ENCODE assay signal across 27 cellular contexts in genomic region chr17:29575511-29576213, GRCh38. TPM values are rescaled to one million over a fixed set of nuclear protein-coding genes. Genes with fewer than 3 reads are reported as not detected.
DNase-seq lines count a peak whose midpoint lies in the region; ATAC-seq, FAIRE-seq and TF ChIP-seq lines count a peak whose summit lies in the region.
"Had no signal": no experiment of that assay in that cellular context is flagged by ENCODE, and none has a peak within 500 bp of the region (broad histone marks: within the 10 kb centered on the region; RNA-seq: fewer than 3 reads in every experiment).

No MANE protein-coding gene starts in this region.

- H3K9me3 Mint-ChIP-seq in activated naive CD4-positive, alpha-beta T cell treated with anti-CD3 and anti-CD28 coated beads, Interleukin-2, amount 10 ng/mL, durations not matched to agents 7 days and 5 days: no peaks in the 10 kb centered on the region
- no peaks in the 10 kb centered on the region for H3K9me3 Mint-ChIP-seq in nephron progenitor cell
- H3K9me3 Mint-ChIP-seq: activated CD8-positive, alpha-beta T cell treated with anti-CD3 and anti-CD28 coated beads for 36 hours; naive B cell; stimulated activated naive CD8-positive, alpha-beta T cell treated with anti-CD3 and anti-CD28 coated beads, Interleukin-15, amount 100 ng/mL, for 72 hours had no signal

- 84% methylated on average over 24 of the region's 28 CpGs for WGBS in K562 (ENCODE audit: insufficient coverage, low coverage, missing lambda C conversion rate)

- TF ChIP-seq CTCF in K562 (IDR thresholded peaks at IDR 0.05 in 2 of 3, conservative IDR thresholded peaks at IDR 0.05 in 1 of 3; ENCODE audit: insufficient read depth in 2 of 3, low read depth in 1 of 3, low read length in 3 of 3): no peak
- no peak for TF ChIP-seq CTCF in nephron progenitor cell (IDR thresholded peaks at IDR 0.05)
- TF ChIP-seq CTCF in upper lobe of right lung (IDR thresholded peaks at IDR 0.05): no peak
- no peak for TF ChIP-seq CTCF in foreskin fibroblast (IDR thresholded peaks at IDR 0.05; ENCODE audit: low read depth, low read length)

- no peaks in the 10 kb centered on the region for H4K20me1 ChIP-seq in K562 (replicated peaks; ENCODE audit: control insufficient read depth, insufficient read depth, low read length)

- H3K4me3 Mint-ChIP-seq in activated naive CD4-positive, alpha-beta T cell treated with anti-CD3 and anti-CD28 coated beads, Interleukin-2, amount 10 ng/mL, durations not matched to agents 7 days and 5 days: no peak overlapping the region
- no peak overlapping the region for H3K4me3 Mint-ChIP-seq in nephron progenitor cell
- H3K4me3 Mint-ChIP-seq: activated CD8-positive, alpha-beta T cell treated with anti-CD3 and anti-CD28 coated beads for 36 hours; stimulated activated naive CD8-positive, alpha-beta T cell treated with anti-CD3 and anti-CD28 coated beads, Interleukin-15, amount 100 ng/mL, for 72 hours had no signal

- peaks cover 46% of the 10 kb centered on the region for H3K36me3 Mint-ChIP-seq in activated naive CD4-positive, alpha-beta T cell treated with anti-CD3 and anti-CD28 coated beads, Interleukin-2, amount 10 ng/mL, durations not matched to agents 7 days and 5 days
- peaks cover 21% of the 10 kb centered on the region for H3K36me3 Mint-ChIP-seq in nephron progenitor cell (ENCODE audit: low read depth)

- H3K4me2 ChIP-seq in K562 (ENCODE audit: insufficient read depth, low read length): no peak overlapping the region
- H3K4me2 ChIP-seq: PC-9 had no signal

- TF ChIP-seq EP300 in K562 (IDR thresholded peaks at IDR 0.05; ENCODE audit: low read length): no peak

- no peak for FAIRE-seq in K562 (lab: Jason Lieb, UNC)
- FAIRE-seq: GM12878 had no signal

- no peaks in the 10 kb centered on the region for H3K27me3 ChIP-seq in K562 (ENCODE audit: control insufficient read depth in 2 of 2, insufficient read depth in 2 of 2, low read length in 2 of 2)
- H3K27me3 ChIP-seq in upper lobe of right lung: no peaks in the 10 kb centered on the region
- H3K27me3 ChIP-seq: transverse colon had no signal

- H3K79me2 ChIP-seq in K562 (ENCODE audit: control insufficient read depth, insufficient read depth, low read length): no peaks in the 10 kb centered on the region

- H3K9ac ChIP-seq in K562 (ENCODE audit: insufficient read depth in 1 of 2, low read depth in 2 of 2, low read length in 2 of 2): no peak overlapping the region

- H3K4me1 ChIP-seq in K562 (replicated peaks in 1 of 2; ENCODE audit: control insufficient read depth in 2 of 2, insufficient read depth in 2 of 2, low read length in 2 of 2) (peaks cover 0 to 50% of the 10 kb centered on the region in 2 experiments; a peak in 2 of 5 replicates), upper lobe of right lung (peaks cover 7% of the 10 kb centered on the region)

- no peak for ATAC-seq in K562
- no peak for ATAC-seq in upper lobe of right lung
- no peak for ATAC-seq in GM18511 (IDR thresholded peaks at IDR 0.05; ENCODE audit: unreplicated experiment)
- ATAC-seq in HG02884 (IDR thresholded peaks at IDR 0.05; ENCODE audit: unreplicated experiment): no peak
- ATAC-seq: activated CD8-positive, alpha-beta T cell treated with anti-CD3 and anti-CD28 coated beads for 36 hours; GM12878; stimulated activated naive CD8-positive, alpha-beta T cell treated with anti-CD3 and anti-CD28 coated beads, Interleukin-15, amount 100 ng/mL, for 72 hours had no signal

- in situ Hi-C loops in K562 (cut with MboI): no loop called here

- CTCF ChIA-PET in activated naive CD4-positive, alpha-beta T cell treated with anti-CD3 and anti-CD28 coated beads, Interleukin-2, amount 10 ng/mL, durations not matched to agents 7 days and 5 days (lab: Charles Lee): interaction anchor here (1.3 to 1.5 kb wide), 4 partner anchors 10 to 42 kb away, joined by 4 to 5 read pairs (median 4); no protein-coding TSS in a partner anchor
- CTCF ChIA-PET in K562 (lab: Yijun Ruan, JAX; ENCODE audit: low intra/inter-chr PET ratio): no interaction called here

- H3K9me3 ChIP-seq in K562 (replicated peaks; ENCODE audit: control insufficient read depth, insufficient read depth, low read depth, low read length) (no peaks in the 10 kb centered on the region), upper lobe of right lung (no peaks in the 10 kb centered on the region)
- H3K9me3 ChIP-seq: Caco-2, transverse colon had no signal

- intact Hi-C loops in K562 (cut with micrococcal nuclease): no loop called here
- intact Hi-C loops in upper lobe of right lung (cut with DNase I): no loop called here

- peak; percentile 14 for DNase-seq in activated naive CD4-positive, alpha-beta T cell treated with anti-CD3 and anti-CD28 coated beads, Interleukin-2, amount 10 ng/mL, durations not matched to agents 7 days and 5 days
- DNase-seq in activated naive CD4-positive, alpha-beta T cell (lab: John Stamatoyannopoulos, UW): no peak
- no peak for DNase-seq in K562 (ENCODE audit: extremely low read depth in 1 of 4, low spot score in 3 of 4)
- DNase-seq in nephron progenitor cell: peak; percentile 1
- peak; percentile 57 for DNase-seq in upper lobe of right lung
- no peak for DNase-seq in foreskin fibroblast
- DNase-seq: ACHN; activated CD4-positive, CD25-positive, alpha-beta regulatory T cell; activated CD8-positive, alpha-beta T cell treated with anti-CD3 and anti-CD28 coated beads for 36 hours; amygdala; C1 segment of cervical spinal cord; H7; naive B cell; NCI-H2171; NCI-H524; NK-92 treated with Interleukin-12 subunit alpha and Interleukin-12 subunit beta, amount 100 ng/mL, for 24 hours; retina; SIG-M5; stimulated activated CD4-positive, alpha-beta T cell treated with anti-CD3 and anti-CD28 coated beads, Interleukin-4, amount 100 ng/mL, for 4 hours; stimulated activated naive CD8-positive, alpha-beta T cell treated with anti-CD3 and anti-CD28 coated beads, Interleukin-15, amount 100 ng/mL, for 72 hours had no signal

- H3K4me3 ChIP-seq in K562: no peak overlapping the region
- H3K4me3 ChIP-seq in upper lobe of right lung: no peak overlapping the region
- H3K4me3 ChIP-seq in foreskin fibroblast (ENCODE audit: low read depth in 1 of 2, low read length in 2 of 2): no peak overlapping the region
- H3K4me3 ChIP-seq: GM12878, PC-9, transverse colon had no signal

- no peak overlapping the region for H3K27ac Mint-ChIP-seq in activated naive CD4-positive, alpha-beta T cell treated with anti-CD3 and anti-CD28 coated beads, Interleukin-2, amount 10 ng/mL, durations not matched to agents 7 days and 5 days
- H3K27ac Mint-ChIP-seq in nephron progenitor cell: no peak overlapping the region
- H3K27ac Mint-ChIP-seq: activated CD8-positive, alpha-beta T cell treated with anti-CD3 and anti-CD28 coated beads for 36 hours had no signal

- no TSS peak for BruUV-seq in K562 (replicated peaks; lab: Mats Ljungman, UMichigan)

- peaks cover 12% of the 10 kb centered on the region for H3K4me1 Mint-ChIP-seq in activated naive CD4-positive, alpha-beta T cell treated with anti-CD3 and anti-CD28 coated beads, Interleukin-2, amount 10 ng/mL, durations not matched to agents 7 days and 5 days
- peaks cover 35% of the 10 kb centered on the region for H3K4me1 Mint-ChIP-seq in nephron progenitor cell

- no peak for TF ChIP-seq POLR2A in K562 (conservative IDR thresholded peaks at IDR 0.05)

- no peak for TF ChIP-seq RAD21 in K562 (CRISPR knock-in tag; conservative IDR thresholded peaks at IDR 0.05 in 1 of 2, IDR thresholded peaks at IDR 0.05 in 1 of 2)

- H3K9me1 ChIP-seq in K562 (ENCODE audit: control insufficient read depth, insufficient read depth, low read length): peaks cover 3% of the 10 kb centered on the region

- no peak overlapping the region for H2AFZ ChIP-seq in K562 (ENCODE audit: low read depth, low read length)
- H2AFZ ChIP-seq: PC-9 had no signal

- H3K27ac ChIP-seq in K562 (ENCODE audit: extremely low read depth, low read depth, low read length) (no peak overlapping the region), upper lobe of right lung (no peak overlapping the region)
- H3K27ac ChIP-seq: epithelial cell of prostate, PC-9 had no signal

- no peaks in the 10 kb centered on the region for H3K27me3 Mint-ChIP-seq in activated naive CD4-positive, alpha-beta T cell treated with anti-CD3 and anti-CD28 coated beads, Interleukin-2, amount 10 ng/mL, durations not matched to agents 7 days and 5 days
- H3K27me3 Mint-ChIP-seq in nephron progenitor cell (ENCODE audit: low read depth, poor library complexity): peaks cover under 1% of the 10 kb centered on the region
- H3K27me3 Mint-ChIP-seq: activated CD8-positive, alpha-beta T cell treated with anti-CD3 and anti-CD28 coated beads for 36 hours; naive B cell; stimulated activated naive CD8-positive, alpha-beta T cell treated with anti-CD3 and anti-CD28 coated beads, Interleukin-15, amount 100 ng/mL, for 72 hours had no signal

- peaks cover 56% of the 10 kb centered on the region; the same call in 2 of the 3 replicates for H3K36me3 ChIP-seq in K562 (ENCODE audit: control insufficient read depth, insufficient read depth, low read length)
- peaks cover 49% of the 10 kb centered on the region for H3K36me3 ChIP-seq in upper lobe of right lung

- POLR2A ChIA-PET in K562 (lab: Yijun Ruan, JAX): interaction anchor here (0.6 to 3.6 kb wide), 3 partner anchors 11 to 157 kb away, joined by 3 to 25 read pairs (median 3); no protein-coding TSS in a partner anchor

RNA-seq across cellular contexts. Expression of gene TP53I13, which starts 7.2 kb away (rescaled TPM):
- total RNA-seq in K562 (2011; cell fraction: chromatin; rRNA removed; ENCODE audit: low replicate concordance): 13.5 and 50.0 TPM in 2 replicates
- total RNA-seq in K562 (2011; cell fraction: nucleolus; rRNA removed): 63.0 and 73.5 TPM in 2 replicates
- total RNA-seq in K562 (2011; cell fraction: nucleoplasm; rRNA removed): 36.1 and 46.0 TPM in 2 replicates
- 25.2 and 27.6 TPM in 2 replicates for total RNA-seq in K562 (2014; rRNA removed)
- total RNA-seq in K562 (2014; rRNA removed; fragmentation: Illumina TruSeq; extraction: Trizol): 1.8 and 3.3 TPM in 2 replicates
- 13.0 and 13.9 TPM in 2 replicates for total RNA-seq in K562 (2015; rRNA removed; fragmentation: Illumina TruSeq; extraction: Trizol)
- total RNA-seq in K562 (2021): 24.5 and 28.3 TPM in 2 replicates
- 9.1 and 10.3 TPM in 2 replicates for polyA plus RNA-seq in K562 (2011; rRNA removed)
- polyA plus RNA-seq in K562 (2011; cell fraction: cytosol; rRNA removed): 9.9 and 48.3 TPM in 2 replicates
- polyA plus RNA-seq in K562 (2011; cell fraction: nucleus; rRNA removed): 48.7 and 101 TPM in 2 replicates
- polyA plus RNA-seq in K562 (2012): 16.9 and 38.4 TPM in 2 replicates
- polyA plus RNA-seq in K562 (2014; fragmentation: Illumina TruSeq; extraction: Trizol): 4.7 and 13.5 TPM in 2 replicates
- polyA plus RNA-seq in K562 (2014; fragmentation: Nextera tagmentation; extraction: Ambion mirVana): under 1 TPM; 0.08 to 0.13 TPM
- 23.8 and 27.2 TPM in 2 replicates for polyA plus RNA-seq in K562 (2014; rRNA removed)
- 1.5 and 4.3 TPM in 2 replicates for polyA minus RNA-seq in K562 (2011; rRNA and poly(A)+ RNA removed)
- 16.0 and 22.0 TPM in 2 replicates for polyA minus RNA-seq in K562 (2011; cell fraction: cytosol; rRNA and poly(A)+ RNA removed)
- polyA minus RNA-seq in K562 (2011; cell fraction: nucleus; rRNA and poly(A)+ RNA removed): 17.6 and 17.8 TPM in 2 replicates
- total RNA-seq in upper lobe of right lung: 51.9 TPM

RNA-seq across cellular contexts. Expression of gene ABHD15, which starts 8.8 kb away (rescaled TPM):
- 4.0 and 8.2 TPM in 2 replicates for total RNA-seq in K562 (2011; cell fraction: chromatin; rRNA removed; ENCODE audit: low replicate concordance)
- total RNA-seq in K562 (2011; cell fraction: nucleolus; rRNA removed): 6.7 and 7.8 TPM in 2 replicates
- 4.4 and 5.1 TPM in 2 replicates for total RNA-seq in K562 (2011; cell fraction: nucleoplasm; rRNA removed)
- total RNA-seq in K562 (2014; rRNA removed) (2.4 and 3.1 TPM in 2 replicates), K562 (2014; rRNA removed; fragmentation: Illumina TruSeq; extraction: Trizol) (2.0 and 2.2 TPM in 2 replicates), K562 (2015; rRNA removed; fragmentation: Illumina TruSeq; extraction: Trizol) (3.8 and 4.2 TPM in 2 replicates), K562 (2021) (4.0 and 4.2 TPM in 2 replicates), upper lobe of right lung (10.9 TPM)
- polyA plus RNA-seq in K562 (2011; rRNA removed) (0.85 and 1.8 TPM in 2 replicates), K562 (2014; fragmentation: Illumina TruSeq; extraction: Trizol) (2.4 and 2.5 TPM in 2 replicates), K562 (2014; fragmentation: Nextera tagmentation; extraction: Ambion mirVana) (under 1 TPM; 0.85 to 0.97 TPM), K562 (2014; rRNA removed) (2.1 and 2.9 TPM in 2 replicates)
- 0.83 and 3.0 TPM in 2 replicates for polyA plus RNA-seq in K562 (2011; cell fraction: cytosol; rRNA removed)
- polyA plus RNA-seq in K562 (2011; cell fraction: nucleus; rRNA removed): 1.4 and 2.9 TPM in 2 replicates
- polyA plus RNA-seq in K562 (2012): 3.2 and 5.4 TPM in 2 replicates
- polyA minus RNA-seq in K562 (2011; rRNA and poly(A)+ RNA removed): 1.6 and 3.6 TPM in 2 replicates
- polyA minus RNA-seq in K562 (2011; cell fraction: cytosol; rRNA and poly(A)+ RNA removed): 1.5 and 2.9 TPM in 2 replicates
- polyA minus RNA-seq in K562 (2011; cell fraction: nucleus; rRNA and poly(A)+ RNA removed): 1.7 and 2.8 TPM in 2 replicates

RNA-seq across cellular contexts. Expression of gene GIT1, which starts 13.8 kb away (rescaled TPM):
- 26.1 and 92.6 TPM in 2 replicates for total RNA-seq in K562 (2011; cell fraction: chromatin; rRNA removed; ENCODE audit: low replicate concordance)
- 53.0 and 61.9 TPM in 2 replicates for total RNA-seq in K562 (2011; cell fraction: nucleolus; rRNA removed)
- total RNA-seq in K562 (2011; cell fraction: nucleoplasm; rRNA removed): 24.8 and 33.5 TPM in 2 replicates
- 22.6 and 27.5 TPM in 2 replicates for total RNA-seq in K562 (2014; rRNA removed)
- 7.2 and 11.4 TPM in 2 replicates for total RNA-seq in K562 (2014; rRNA removed; fragmentation: Illumina TruSeq; extraction: Trizol)
- total RNA-seq in K562 (2015; rRNA removed; fragmentation: Illumina TruSeq; extraction: Trizol): 17.1 and 17.3 TPM in 2 replicates
- total RNA-seq in K562 (2021): 31.3 and 35.3 TPM in 2 replicates
- polyA plus RNA-seq in K562 (2011; rRNA removed): 15.9 and 16.5 TPM in 2 replicates
- 12.4 and 42.3 TPM in 2 replicates for polyA plus RNA-seq in K562 (2011; cell fraction: cytosol; rRNA removed)
- polyA plus RNA-seq in K562 (2011; cell fraction: nucleus; rRNA removed): 30.8 and 82.9 TPM in 2 replicates
- 22.2 and 29.8 TPM in 2 replicates for polyA plus RNA-seq in K562 (2012)
- polyA plus RNA-seq in K562 (2014; fragmentation: Illumina TruSeq; extraction: Trizol): 29.9 and 31.2 TPM in 2 replicates
- polyA plus RNA-seq in K562 (2014; fragmentation: Nextera tagmentation; extraction: Ambion mirVana): under 1 TPM; 0.35 to 0.38 TPM
- 21.4 and 21.6 TPM in 2 replicates for polyA plus RNA-seq in K562 (2014; rRNA removed)
- 7.8 and 14.8 TPM in 2 replicates for polyA minus RNA-seq in K562 (2011; rRNA and poly(A)+ RNA removed)
- 22.0 and 24.6 TPM in 2 replicates for polyA minus RNA-seq in K562 (2011; cell fraction: cytosol; rRNA and poly(A)+ RNA removed)
- polyA minus RNA-seq in K562 (2011; cell fraction: nucleus; rRNA and poly(A)+ RNA removed): 21.4 and 31.9 TPM in 2 replicates
- 64.8 TPM for total RNA-seq in upper lobe of right lung

RNA-seq across cellular contexts. Expression of gene ANKRD13B, which starts 17.3 kb away (rescaled TPM):
- total RNA-seq in K562 (2011; cell fraction: chromatin; rRNA removed; ENCODE audit: low replicate concordance): 17.2 and 53.9 TPM in 2 replicates
- 37.9 and 41.4 TPM in 2 replicates for total RNA-seq in K562 (2011; cell fraction: nucleolus; rRNA removed)
- total RNA-seq in K562 (2011; cell fraction: nucleoplasm; rRNA removed): 20.8 and 22.1 TPM in 2 replicates
- 15.8 and 17.1 TPM in 2 replicates for total RNA-seq in K562 (2014; rRNA removed)
- 2.5 and 3.5 TPM in 2 replicates for total RNA-seq in K562 (2014; rRNA removed; fragmentation: Illumina TruSeq; extraction: Trizol)
- total RNA-seq in K562 (2015; rRNA removed; fragmentation: Illumina TruSeq; extraction: Trizol): 4.3 and 5.0 TPM in 2 replicates
- total RNA-seq in K562 (2021): 22.3 and 28.1 TPM in 2 replicates
- 4.6 and 6.5 TPM in 2 replicates for polyA plus RNA-seq in K562 (2011; rRNA removed)
- 3.9 and 14.6 TPM in 2 replicates for polyA plus RNA-seq in K562 (2011; cell fraction: cytosol; rRNA removed)
- polyA plus RNA-seq in K562 (2011; cell fraction: nucleus; rRNA removed): 28.4 and 73.6 TPM in 2 replicates
- polyA plus RNA-seq in K562 (2012): 9.4 and 11.3 TPM in 2 replicates
- polyA plus RNA-seq in K562 (2014; fragmentation: Illumina TruSeq; extraction: Trizol): 10.3 and 11.7 TPM in 2 replicates
- polyA plus RNA-seq in K562 (2014; fragmentation: Nextera tagmentation; extraction: Ambion mirVana): under 1 TPM; 0.15 to 0.59 TPM
- 14.2 and 15.6 TPM in 2 replicates for polyA plus RNA-seq in K562 (2014; rRNA removed)
- 2.5 and 3.7 TPM in 2 replicates for polyA minus RNA-seq in K562 (2011; rRNA and poly(A)+ RNA removed)
- 8.7 and 9.4 TPM in 2 replicates for polyA minus RNA-seq in K562 (2011; cell fraction: cytosol; rRNA and poly(A)+ RNA removed)
- polyA minus RNA-seq in K562 (2011; cell fraction: nucleus; rRNA and poly(A)+ RNA removed): 11.3 and 11.8 TPM in 2 replicates
- 6.8 TPM for total RNA-seq in upper lobe of right lung

RNA-seq across cellular contexts. Expression of gene CORO6, which starts 47.0 kb away (rescaled TPM):
- 15.2 and 53.0 TPM in 2 replicates for total RNA-seq in K562 (2011; cell fraction: chromatin; rRNA removed; ENCODE audit: low replicate concordance)
- total RNA-seq in K562 (2011; cell fraction: nucleolus; rRNA removed): 19.7 and 21.4 TPM in 2 replicates
- 13.7 and 15.3 TPM in 2 replicates for total RNA-seq in K562 (2011; cell fraction: nucleoplasm; rRNA removed)
- total RNA-seq in K562 (2014; rRNA removed) (2.8 and 2.9 TPM in 2 replicates), K562 (2014; rRNA removed; fragmentation: Illumina TruSeq; extraction: Trizol) (0.47 and 0.64 TPM in 2 replicates), K562 (2015; rRNA removed; fragmentation: Illumina TruSeq; extraction: Trizol) (1.7 and 2.5 TPM in 2 replicates), K562 (2021) (4.4 TPM in 2 replicates), upper lobe of right lung (7.7 TPM)
- polyA plus RNA-seq in K562 (2011; rRNA removed) (9.8 and 11.9 TPM in 2 replicates), K562 (2014; fragmentation: Illumina TruSeq; extraction: Trizol) (2.4 and 3.1 TPM in 2 replicates), K562 (2014; fragmentation: Nextera tagmentation; extraction: Ambion mirVana) (under 1 TPM; 0.04 to 0.11 TPM), K562 (2014; rRNA removed) (6.6 and 9.1 TPM in 2 replicates)
- polyA plus RNA-seq in K562 (2011; cell fraction: cytosol; rRNA removed): 4.9 and 9.8 TPM in 2 replicates
- 96.7 and 310 TPM in 2 replicates for polyA plus RNA-seq in K562 (2011; cell fraction: nucleus; rRNA removed)
- polyA plus RNA-seq in K562 (2012): 4.9 and 6.6 TPM in 2 replicates
- polyA minus RNA-seq in K562 (2011; rRNA and poly(A)+ RNA removed): 5.3 and 14.2 TPM in 2 replicates
- 2.5 and 5.4 TPM in 2 replicates for polyA minus RNA-seq in K562 (2011; cell fraction: cytosol; rRNA and poly(A)+ RNA removed)
- 15.4 and 24.0 TPM in 2 replicates for polyA minus RNA-seq in K562 (2011; cell fraction: nucleus; rRNA and poly(A)+ RNA removed)

Comparison
In these comparisons a context has a peak if more than half of its experiments do, and no peak if none do; other contexts are left out.
1. DNase-seq: peak in activated naive CD4-positive, alpha-beta T cell treated with anti-CD3 and anti-CD28 coated beads, Interleukin-2, amount 10 ng/mL, durations not matched to agents 7 days and 5 days (single experiment), nephron progenitor cell (single experiment) and upper lobe of right lung (single experiment); none in activated naive CD4-positive, alpha-beta T cell (0 of 4), K562 (0 of 4) and foreskin fibroblast (0 of 2).